In genomic region chr9:98851730-98852462, GRCh38 we compare ENCODE assay signal across 14 cellular contexts. TPM values are rescaled to one million over a fixed set of nuclear protein-coding genes. Genes with fewer than 3 reads are reported as not detected.
DNase-seq lines count a peak whose midpoint lies in the region; ATAC-seq and TF ChIP-seq lines count a peak whose summit lies in the region.
"Had no signal": no experiment of that assay in that cellular context is flagged by ENCODE, and none has a peak within 500 bp of the region (broad histone marks: within the 10 kb centered on the region; RNA-seq: fewer than 3 reads in every experiment).

No MANE protein-coding gene starts in this region.

- intact Hi-C loops in mammary epithelial cell (cut with micrococcal nuclease), result no loop called here
- intact Hi-C loops in MCF 10A (cut with micrococcal nuclease), result no loop called here

- no peak overlapping the region for H3K4me3 Mint-ChIP-seq in MCF 10A (ENCODE audit: unreplicated experiment)
- no peak overlapping the region for H3K4me3 Mint-ChIP-seq in activated T-cell treated with anti-CD3 and anti-CD28 coated beads, Interleukin-2, amount 50 U/mL, for 72 hours
- no peak overlapping the region for H3K4me3 Mint-ChIP-seq in neural crest cell
- H3K4me3 Mint-ChIP-seq: activated B cell treated with CpG ODN at 0.5 μM for 24 hours, naive B cell had no signal

- H2AFZ ChIP-seq in mammary epithelial cell (ENCODE audit: low read depth, low read length), result no peak overlapping the region

- no TSS peak for BruUV-seq in mammary epithelial cell (replicated peaks; lab: Mats Ljungman, UMichigan)
- BruUV-seq in MCF 10A (replicated peaks; lab: Mats Ljungman, UMichigan), result no TSS peak

- H3K27ac ChIP-seq in mammary epithelial cell (ENCODE audit: insufficient read depth, low read depth, low read length), result peak overlapping the region; percentile 7
- peak overlapping the region; percentile 58 for H3K27ac ChIP-seq in stomach smooth muscle (ENCODE audit: low read length)

- peaks cover 17% of the 10 kb centered on the region for H3K4me1 ChIP-seq in mammary epithelial cell (ENCODE audit: insufficient read depth, low read length)
- peaks cover 24% of the 10 kb centered on the region for H3K4me1 ChIP-seq in stomach smooth muscle (ENCODE audit: control insufficient read depth, insufficient read depth, low read length)

- H3K27ac Mint-ChIP-seq in MCF 10A (ENCODE audit: low read depth, unreplicated experiment) (no peak overlapping the region), neural crest cell (ENCODE audit: unreplicated experiment) (peak overlapping the region; percentile 11)
- peak overlapping the region; percentile 82 for H3K27ac Mint-ChIP-seq in activated T-cell treated with anti-CD3 and anti-CD28 coated beads, Interleukin-2, amount 50 U/mL, for 72 hours
- H3K27ac Mint-ChIP-seq: activated B cell treated with CpG ODN at 0.5 μM for 24 hours, naive B cell had no signal

- H3K79me2 ChIP-seq in mammary epithelial cell (ENCODE audit: insufficient read depth, low read length), result no peaks in the 10 kb centered on the region

- DNase-seq in mammary epithelial cell, result peak; percentile 33
- DNase-seq in MCF 10A (ENCODE audit: unreplicated experiment), result no peak
- DNase-seq in activated T-cell treated with anti-CD3 and anti-CD28 coated beads, Interleukin-2, amount 50 U/mL, for 72 hours, result peak; percentile 53 to 62
- no peak for DNase-seq in neural crest cell (ENCODE audit: low read depth, low spot score)
- no peak for DNase-seq in SHP77 (lab: John Stamatoyannopoulos, UW)
- no peak for DNase-seq in GM03348 (ENCODE audit: low spot score)
- DNase-seq: activated B cell treated with CpG ODN at 0.5 μM for 24 hours, DMS79, foreskin melanocyte, naive B cell, NCI-H510A treated with DMSO at 0.1 percent for 48 hours, SHP77 treated with DMSO at 0.1 percent for 48 hours had no signal

- H3K36me3 Mint-ChIP-seq in MCF 10A (ENCODE audit: insufficient read depth, unreplicated experiment) (no peaks in the 10 kb centered on the region), neural crest cell (ENCODE audit: low read depth) (no peaks in the 10 kb centered on the region)
- peaks cover 0 to 3% of the 10 kb centered on the region in 2 donors for H3K36me3 Mint-ChIP-seq in activated T-cell treated with anti-CD3 and anti-CD28 coated beads, Interleukin-2, amount 50 U/mL, for 72 hours (ENCODE audit: insufficient read depth in 2 of 2)

- ATAC-seq in activated T-cell treated with anti-CD3 and anti-CD28 coated beads, Interleukin-2, amount 50 U/mL, for 72 hours (replicated peaks in 1 of 2), result peak; percentile 68 to 70
- no peak for ATAC-seq in HG03139 (IDR thresholded peaks at IDR 0.05; ENCODE audit: unreplicated experiment)

- H3K27me3 ChIP-seq in mammary epithelial cell (ENCODE audit: insufficient read depth, low read length) (no peaks in the 10 kb centered on the region), stomach smooth muscle (ENCODE audit: control insufficient read depth in 1 of 2, insufficient read depth in 2 of 2, low read length in 2 of 2) (no peaks in the 10 kb centered on the region)

- CTCF ChIA-PET in mammary epithelial cell (lab: Charles Lee; ENCODE audit: low non-redundant PET), result no interaction called here
- CTCF ChIA-PET in MCF 10A (lab: Yijun Ruan, JAX), result interaction anchor here (1.0 to 11.2 kb wide), 4 partner anchors 10 to 289 kb away, joined by 3 to 226 read pairs (median 68); no protein-coding TSS in a partner anchor

- H3K4me1 Mint-ChIP-seq in MCF 10A (ENCODE audit: insufficient read depth, unreplicated experiment), result peaks cover 10% of the 10 kb centered on the region
- H3K4me1 Mint-ChIP-seq in activated T-cell treated with anti-CD3 and anti-CD28 coated beads, Interleukin-2, amount 50 U/mL, for 72 hours (ENCODE audit: low read depth), result peaks cover 10% of the 10 kb centered on the region
- peaks cover 10% of the 10 kb centered on the region for H3K4me1 Mint-ChIP-seq in neural crest cell
- H3K4me1 Mint-ChIP-seq: activated B cell treated with CpG ODN at 0.5 μM for 24 hours had no signal

- H3K4me3 ChIP-seq in mammary epithelial cell (replicated peaks in 1 of 3; ENCODE audit: insufficient read depth in 1 of 3, low read depth in 2 of 3, low read length in 3 of 3) (no peak overlapping the region), stomach smooth muscle (ENCODE audit: low read length in 2 of 2) (no peak overlapping the region)

- WGBS in mammary epithelial cell (ENCODE audit: low coverage, missing lambda C conversion rate), result 71% methylated on average over 6 of the region's 6 CpGs

- H3K9me3 ChIP-seq in mammary epithelial cell (replicated peaks; ENCODE audit: insufficient read depth, low read length) (no peaks in the 10 kb centered on the region), stomach smooth muscle (ENCODE audit: control insufficient read depth in 2 of 2, low read length in 2 of 2) (no peaks in the 10 kb centered on the region)

- in situ Hi-C loops in mammary epithelial cell (cut with MboI; ENCODE audit: low sequenced_read_pairs in 2 of 2), result loop anchor here (25.0 kb wide), 1 partner anchor 285 kb away; no protein-coding TSS in a partner anchor

- H4K20me1 ChIP-seq in mammary epithelial cell (ENCODE audit: insufficient read depth, low read length), result no peaks in the 10 kb centered on the region

- no peak overlapping the region for H3K9ac ChIP-seq in mammary epithelial cell (ENCODE audit: insufficient read depth, low read length)
- no peak overlapping the region for H3K9ac ChIP-seq in stomach smooth muscle (ENCODE audit: low read length in 2 of 2)

- TF ChIP-seq CTCF in mammary epithelial cell (conservative IDR thresholded peaks at IDR 0.05 in 1 of 2, IDR thresholded peaks at IDR 0.05 in 1 of 2; ENCODE audit: extremely low read depth in 1 of 2, insufficient read depth in 1 of 2, low read depth in 1 of 2, low read length in 2 of 2) (no peak), MCF 10A (IDR thresholded peaks at IDR 0.05; ENCODE audit: unreplicated experiment) (no peak), neural crest cell (conservative IDR thresholded peaks at IDR 0.05) (no peak)

- POLR2A ChIA-PET in MCF 10A (lab: Yijun Ruan, JAX), result no interaction called here

- H3K9me3 Mint-ChIP-seq in MCF 10A (ENCODE audit: unreplicated experiment) (no peaks in the 10 kb centered on the region), neural crest cell (no peaks in the 10 kb centered on the region)
- H3K9me3 Mint-ChIP-seq in activated T-cell treated with anti-CD3 and anti-CD28 coated beads, Interleukin-2, amount 50 U/mL, for 72 hours, result peaks cover 0 to 3% of the 10 kb centered on the region in 2 donors

- H3K36me3 ChIP-seq in mammary epithelial cell (ENCODE audit: insufficient read depth, low read length) (no peaks in the 10 kb centered on the region), stomach smooth muscle (ENCODE audit: control insufficient read depth in 2 of 2, insufficient read depth in 2 of 2, low read length in 2 of 2) (no peaks in the 10 kb centered on the region)

- dilution Hi-C loops in mammary epithelial cell (cut with HindIII; ENCODE audit: low sequenced_read_pairs), result no loop called here

- no peak overlapping the region for H3K4me2 ChIP-seq in mammary epithelial cell (ENCODE audit: insufficient read depth, low read depth, low read length)

- H3K27me3 Mint-ChIP-seq in MCF 10A (ENCODE audit: insufficient read depth, unreplicated experiment) (peaks cover 31% of the 10 kb centered on the region), neural crest cell (ENCODE audit: low read depth) (no peaks in the 10 kb centered on the region)
- H3K27me3 Mint-ChIP-seq in activated T-cell treated with anti-CD3 and anti-CD28 coated beads, Interleukin-2, amount 50 U/mL, for 72 hours (ENCODE audit: low read depth), result peaks cover 9% of the 10 kb centered on the region

RNA-seq across cellular contexts. Expression of gene GALNT12, which starts 44.4 kb away (rescaled TPM):
- total RNA-seq in mammary epithelial cell (under 1 TPM; 0.17 to 0.80 TPM), MCF 10A (2022) (not detected in 2 replicates), neural crest cell (4.6 and 4.9 TPM in 2 replicates)
- polyA plus RNA-seq in mammary epithelial cell, result 0.63 TPM
- 13.2 TPM for polyA minus RNA-seq in mammary epithelial cell
- total RNA-seq in activated T-cell treated with anti-CD3 and anti-CD28 coated beads, Interleukin-2, amount 50 U/mL, for 72 hours, result 10 to 100 TPM in 1 of 2 donors, 1 to 10 TPM in 1; 6.6 to 11.2 TPM

RNA-seq across cellular contexts. Expression of gene ANKS6, which starts 55.5 kb away (rescaled TPM):
- total RNA-seq in mammary epithelial cell, result 10 to 100 TPM in 1 of 2 donors, 1 to 10 TPM in 1; 6.2 to 19.5 TPM
- 10.3 TPM for polyA plus RNA-seq in mammary epithelial cell
- polyA minus RNA-seq in mammary epithelial cell, result 25.7 TPM
- total RNA-seq in MCF 10A (2022), result 21.2 and 21.8 TPM in 2 replicates
- 10 to 100 TPM; 14.9 to 25.0 TPM for total RNA-seq in activated T-cell treated with anti-CD3 and anti-CD28 coated beads, Interleukin-2, amount 50 U/mL, for 72 hours
- 27.4 and 30.9 TPM in 2 replicates for total RNA-seq in neural crest cell

Comparison
In these comparisons a context has a peak if more than half of its experiments do, and no peak if none do; other contexts are left out.
1. DNase-seq: peak in mammary epithelial cell (single experiment) and activated T-cell treated with anti-CD3 and anti-CD28 coated beads, Interleukin-2, amount 50 U/mL, for 72 hours (2 of 2); none in MCF 10A (single experiment), neural crest cell (single experiment), SHP77 (0 of 2) and GM03348 (single experiment).